9 cellular contexts compared by ENCODE assay signal in the genomic region with DNA sequence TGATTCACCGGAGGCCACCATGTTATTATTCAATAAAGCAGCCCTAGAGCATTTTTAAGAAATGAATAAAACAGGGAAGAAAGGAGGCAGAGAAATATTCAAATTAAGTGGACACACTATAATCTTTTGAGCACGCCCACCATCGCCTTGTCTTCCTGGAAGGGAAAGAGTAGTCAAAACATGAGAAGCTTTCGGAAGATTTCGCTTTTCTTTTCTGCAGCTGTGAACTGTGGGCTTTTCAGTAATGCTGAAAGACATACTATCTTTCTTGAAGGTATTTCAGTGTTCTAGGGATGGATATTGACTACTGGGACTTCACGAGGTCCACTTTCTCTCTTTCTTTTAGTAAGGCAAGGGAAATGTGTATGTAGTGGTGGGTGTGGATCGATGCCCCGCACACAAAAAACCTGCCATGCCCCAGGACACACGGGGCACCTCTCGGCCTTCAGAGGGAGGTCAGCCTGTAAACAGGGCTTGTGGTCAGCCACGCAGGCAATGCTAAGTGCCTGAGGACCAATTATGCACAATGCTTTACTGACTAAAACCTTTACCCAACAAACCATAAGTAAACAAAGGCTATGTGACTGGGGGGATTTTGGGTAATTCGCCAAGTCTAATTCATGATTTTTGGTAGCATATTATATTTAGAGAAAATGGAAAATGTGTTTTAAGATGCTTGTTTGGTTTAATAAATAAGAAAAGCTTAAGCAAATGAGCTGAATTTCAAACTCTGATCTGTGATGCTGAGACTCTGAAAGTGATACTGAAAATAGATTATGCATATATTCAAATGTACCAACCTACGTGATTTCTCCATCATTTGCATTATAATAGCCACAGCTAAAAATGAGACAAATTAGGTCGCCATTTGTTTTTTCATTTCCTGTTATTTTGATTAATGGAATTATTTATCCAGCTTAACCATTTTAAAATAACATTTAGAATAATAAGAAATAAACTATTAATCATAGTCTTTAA.
DNase-seq lines count a peak whose midpoint lies in the region; ATAC-seq and TF ChIP-seq lines count a peak whose summit lies in the region.
"Had no signal": no experiment of that assay in that cellular context is flagged by ENCODE, and none has a peak within 500 bp of the region (broad histone marks: within the 10 kb centered on the region; RNA-seq: fewer than 3 reads in every experiment).

No MANE protein-coding gene starts in this region.

- DNase-seq in activated T-cell treated with anti-CD3 and anti-CD28 coated beads, Interleukin-2, amount 50 U/mL, for 72 hours: peak; percentile 33 to 38
- DNase-seq in right lobe of liver (no peak), foreskin fibroblast (no peak), NCI-H1694 treated with DMSO at 0.1 percent for 48 hours (lab: John Stamatoyannopoulos, UW) (no peak), NCI-H446 treated with DMSO at 0.1 percent for 48 hours (lab: John Stamatoyannopoulos, UW) (no peak)
- DNase-seq: NCI-H774 had no signal

- H3K36me3 ChIP-seq in right lobe of liver: peaks cover 0 to 21% (median 3%) of the 10 kb centered on the region in 4 donors

- 90% methylated on average over 14 of the region's 14 CpGs for WGBS in right lobe of liver (ENCODE audit: insufficient coverage, low coverage, low lambda C conversion rate, missing lambda C conversion rate)

- intact Hi-C loops in right lobe of liver (cut with DNase I): no loop called here

- no peak for TF ChIP-seq POLR2A in right lobe of liver (IDR thresholded peaks at IDR 0.05)

- no peaks in the 10 kb centered on the region for H3K9me3 ChIP-seq in right lobe of liver

- H3K27me3 ChIP-seq in right lobe of liver: no peaks in the 10 kb centered on the region

- H3K27me3 Mint-ChIP-seq in activated T-cell treated with anti-CD3 and anti-CD28 coated beads, Interleukin-2, amount 50 U/mL, for 72 hours (ENCODE audit: low read depth): no peaks in the 10 kb centered on the region

- ATAC-seq in GM18502 (IDR thresholded peaks at IDR 0.05; ENCODE audit: poor library complexity, unreplicated experiment) (peak; percentile 95), GM19397 (IDR thresholded peaks at IDR 0.05; ENCODE audit: unreplicated experiment) (peak; percentile 81), HG02981 (IDR thresholded peaks at IDR 0.05; ENCODE audit: unreplicated experiment) (peak; percentile 76), right lobe of liver (no peak)
- ATAC-seq in activated T-cell treated with anti-CD3 and anti-CD28 coated beads, Interleukin-2, amount 50 U/mL, for 72 hours (replicated peaks in 1 of 2): peak; percentile 83 to 88

- no peak for TF ChIP-seq CTCF in right lobe of liver (IDR thresholded peaks at IDR 0.05)
- TF ChIP-seq CTCF in foreskin fibroblast (IDR thresholded peaks at IDR 0.05; ENCODE audit: low read depth, low read length): no peak

- H3K27ac ChIP-seq in right lobe of liver: no peak overlapping the region

- H3K4me1 Mint-ChIP-seq in activated T-cell treated with anti-CD3 and anti-CD28 coated beads, Interleukin-2, amount 50 U/mL, for 72 hours (ENCODE audit: low read depth): peaks cover 30% of the 10 kb centered on the region

- no peaks in the 10 kb centered on the region for H3K9me3 Mint-ChIP-seq in activated T-cell treated with anti-CD3 and anti-CD28 coated beads, Interleukin-2, amount 50 U/mL, for 72 hours

- no peak overlapping the region for H3K4me3 ChIP-seq in right lobe of liver
- no peak overlapping the region for H3K4me3 ChIP-seq in foreskin fibroblast (ENCODE audit: low read depth in 1 of 2, low read length in 2 of 2)

- peak overlapping the region; percentile 41 to 74 for H3K4me3 Mint-ChIP-seq in activated T-cell treated with anti-CD3 and anti-CD28 coated beads, Interleukin-2, amount 50 U/mL, for 72 hours

- no peaks in the 10 kb centered on the region for H3K36me3 Mint-ChIP-seq in activated T-cell treated with anti-CD3 and anti-CD28 coated beads, Interleukin-2, amount 50 U/mL, for 72 hours (ENCODE audit: insufficient read depth in 2 of 2)

- H3K27ac Mint-ChIP-seq in activated T-cell treated with anti-CD3 and anti-CD28 coated beads, Interleukin-2, amount 50 U/mL, for 72 hours: peak overlapping the region; percentile 61

- no peaks in the 10 kb centered on the region for H3K4me1 ChIP-seq in right lobe of liver

Comparison
In these comparisons a context has a peak if more than half of its experiments do, and no peak if none do; other contexts are left out.
1. ATAC-seq: peak in GM18502 (single experiment), GM19397 (single experiment), HG02981 (single experiment) and activated T-cell treated with anti-CD3 and anti-CD28 coated beads, Interleukin-2, amount 50 U/mL, for 72 hours (2 of 2); none in right lobe of liver (0 of 4).
2. DNase-seq: peak in activated T-cell treated with anti-CD3 and anti-CD28 coated beads, Interleukin-2, amount 50 U/mL, for 72 hours (2 of 2); none in right lobe of liver (0 of 3), foreskin fibroblast (0 of 2), NCI-H1694 treated with DMSO at 0.1 percent for 48 hours (single experiment) and NCI-H446 treated with DMSO at 0.1 percent for 48 hours (single experiment).